Comparison of ENCODE assay signal across 8 cellular contexts in the genomic region with DNA sequence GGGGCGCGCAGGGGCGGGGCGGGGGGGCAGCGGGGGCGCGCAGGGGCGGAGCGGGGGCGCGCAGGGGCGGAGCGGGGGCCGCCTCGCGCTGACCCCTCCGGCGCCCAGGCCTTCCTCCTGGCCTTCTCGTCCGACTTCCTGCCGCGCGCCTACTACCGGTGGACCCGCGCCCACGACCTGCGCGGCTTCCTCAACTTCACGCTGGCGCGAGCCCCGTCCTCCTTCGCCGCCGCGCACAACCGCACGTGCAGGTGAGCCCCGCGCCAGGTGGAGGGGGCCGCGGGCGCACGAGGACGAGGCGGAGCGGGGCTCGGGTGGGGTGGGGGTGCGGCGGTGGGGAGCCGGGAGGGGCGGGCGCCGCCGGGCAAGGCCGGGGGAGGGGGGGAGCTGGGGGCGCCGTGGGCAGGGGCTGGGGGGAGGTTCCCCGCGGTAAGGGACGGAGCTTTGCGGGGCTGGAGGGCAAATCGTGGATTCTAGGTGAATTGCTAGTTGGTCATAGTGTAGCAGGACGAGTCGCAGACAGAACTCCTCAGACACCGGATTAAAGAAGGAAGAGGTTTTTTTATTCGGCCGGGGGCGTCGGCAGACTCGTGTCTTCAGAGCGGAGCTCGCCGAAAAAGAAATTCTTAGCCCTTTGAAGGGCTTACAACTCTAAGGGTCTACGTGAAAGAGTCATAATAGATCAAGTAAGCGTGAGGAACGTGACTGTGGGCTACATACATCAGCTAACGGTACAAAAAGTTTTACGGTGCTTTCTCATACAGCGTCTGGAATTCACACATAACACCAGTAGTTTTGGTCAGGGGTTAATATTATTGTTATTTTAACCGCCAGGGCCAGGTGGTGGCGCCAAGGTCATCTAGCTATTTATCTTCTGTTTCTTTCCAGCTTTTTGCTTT. TPM values are rescaled to one million over a fixed set of nuclear protein-coding genes. Genes with fewer than 3 reads are reported as not detected.
DNase-seq lines count a peak whose midpoint lies in the region; ATAC-seq lines count a peak whose summit lies in the region.

No MANE protein-coding gene starts in this region.

- H3K27ac ChIP-seq in BLaER1: no peak overlapping the region

- H4K20me1 ChIP-seq in BLaER1: no peaks in the 10 kb centered on the region

- no peaks in the 10 kb centered on the region for H3K9me3 ChIP-seq in BLaER1

- no peaks in the 10 kb centered on the region for H3K9me3 Mint-ChIP-seq in activated naive CD8-positive, alpha-beta T cell treated with anti-CD3 and anti-CD28 coated beads, Interleukin-2, amount 50 U/mL, for 24 hours

- peak overlapping the region; percentile 98 for H3K4me2 ChIP-seq in BLaER1

- peaks cover 17% of the 10 kb centered on the region for H3K27me3 Mint-ChIP-seq in activated naive CD8-positive, alpha-beta T cell treated with anti-CD3 and anti-CD28 coated beads, Interleukin-2, amount 50 U/mL, for 24 hours

- H3K4me3 ChIP-seq in BLaER1: peak overlapping the region; percentile 70
- peak overlapping the region; percentile 66 for H3K4me3 ChIP-seq in H7 (ENCODE audit: insufficient read depth, low read depth, low read length)

- H3K27me3 ChIP-seq in BLaER1 (no peaks in the 10 kb centered on the region), H7 (ENCODE audit: control insufficient read depth, insufficient read depth, low read length) (no peaks in the 10 kb centered on the region)

- H3K36me3 ChIP-seq in BLaER1: no peaks in the 10 kb centered on the region
- H3K36me3 ChIP-seq in H7 (replicated peaks; ENCODE audit: control insufficient read depth, insufficient read depth, low read length): no peaks in the 10 kb centered on the region; the same call in 1 of the 2 replicates

- intact Hi-C loops in left ventricle myocardium superior (cut with micrococcal nuclease): no loop called here

- H3K36me3 Mint-ChIP-seq in activated naive CD8-positive, alpha-beta T cell treated with anti-CD3 and anti-CD28 coated beads, Interleukin-2, amount 50 U/mL, for 24 hours (ENCODE audit: low read depth): no peaks in the 10 kb centered on the region

- DNase-seq in H7 (peak; percentile 96), RPMI8226 (peak; percentile 59), left ventricle myocardium superior (peak; percentile 76), retina (peak; percentile 58), cortex of kidney (lab: John Stamatoyannopoulos, UW) (no peak)
- DNase-seq in activated naive CD8-positive, alpha-beta T cell treated with anti-CD3 and anti-CD28 coated beads, Interleukin-2, amount 50 U/mL, for 24 hours: peak; percentile 42

- peak overlapping the region; percentile 85 for H3K4me3 Mint-ChIP-seq in activated naive CD8-positive, alpha-beta T cell treated with anti-CD3 and anti-CD28 coated beads, Interleukin-2, amount 50 U/mL, for 24 hours

- peak; percentile 18 for ATAC-seq in activated naive CD8-positive, alpha-beta T cell treated with anti-CD3 and anti-CD28 coated beads, Interleukin-2, amount 50 U/mL, for 24 hours
- ATAC-seq in left ventricle myocardium superior: peak; percentile 32
- no peak for ATAC-seq in GM21360 (IDR thresholded peaks at IDR 0.05; ENCODE audit: unreplicated experiment)

- H3K27ac Mint-ChIP-seq in activated naive CD8-positive, alpha-beta T cell treated with anti-CD3 and anti-CD28 coated beads, Interleukin-2, amount 50 U/mL, for 24 hours: peak overlapping the region; percentile 65

- peaks cover 9% of the 10 kb centered on the region for H3K4me1 Mint-ChIP-seq in activated naive CD8-positive, alpha-beta T cell treated with anti-CD3 and anti-CD28 coated beads, Interleukin-2, amount 50 U/mL, for 24 hours

- H3K9ac ChIP-seq in BLaER1: peak overlapping the region; percentile 77

- peaks cover 30% of the 10 kb centered on the region for H3K4me1 ChIP-seq in BLaER1

RNA-seq across cellular contexts. Expression of a gene that starts 29.9 kb away (rescaled TPM):
- 2.0 and 4.0 TPM in 2 replicates for total RNA-seq in H7 (2014; rRNA removed; shearing (Covaris generic))
- total RNA-seq in left ventricle myocardium superior: 1.1 TPM
